In genomic region chr18:72700961-72701710, GRCh38 we compare ENCODE assay signal across 8 cellular contexts.
DNase-seq lines count a peak whose midpoint lies in the region; ATAC-seq and TF ChIP-seq lines count a peak whose summit lies in the region.

No MANE protein-coding gene starts in this region.

- no peaks in the 10 kb centered on the region for H3K4me1 Mint-ChIP-seq in HFFc6 (ENCODE audit: low read depth)

- peak; percentile 7 for DNase-seq in AG09309 (ENCODE audit: low read depth)
- no peak for DNase-seq in HFFc6
- DNase-seq in RWPE1 (ENCODE audit: low spot score), result peak; percentile 17
- DNase-seq in glomerular visceral epithelial cell (ENCODE audit: extremely low spot score), result peak; percentile 3
- DNase-seq in AG08396 (ENCODE audit: low spot score), result no peak
- no peak for DNase-seq in left colon
- no peak for DNase-seq in AG20443 (ENCODE audit: low spot score)

- no peaks in the 10 kb centered on the region for H3K9me3 Mint-ChIP-seq in HFFc6

- no peak overlapping the region for H3K4me3 Mint-ChIP-seq in HFFc6

- H3K36me3 Mint-ChIP-seq in HFFc6 (ENCODE audit: low read depth), result no peaks in the 10 kb centered on the region

- no peak overlapping the region for H3K27ac ChIP-seq in RWPE1

- TF ChIP-seq CTCF in AG09309 (IDR thresholded peaks at IDR 0.05; ENCODE audit: control insufficient read depth, insufficient read depth, low read depth, low read length, missing control alignments), result peak; percentile 53
- TF ChIP-seq CTCF in HFFc6 (IDR thresholded peaks at IDR 0.05), result peak; percentile 80
- TF ChIP-seq CTCF in RWPE1 (conservative IDR thresholded peaks at IDR 0.05; ENCODE audit: low read depth), result peak; percentile 56

- POLR2A ChIA-PET in RWPE1 (lab: Yijun Ruan, JAX; ENCODE audit: low non-redundant PET), result no interaction called here

- intact Hi-C loops in left colon (cut with DNase I, micrococcal nuclease), result no loop called here

- ATAC-seq in HG03571 (IDR thresholded peaks at IDR 0.05; ENCODE audit: unreplicated experiment), result no peak
- no peak for ATAC-seq in left colon

- CTCF ChIA-PET in RWPE1 (lab: Yijun Ruan, JAX), result interaction anchor here (0.7 to 1.7 kb wide), 2 partner anchors 435 to 1485 kb away, joined by 3 to 6 read pairs; no protein-coding TSS in a partner anchor

- H3K27me3 Mint-ChIP-seq in HFFc6 (ENCODE audit: insufficient read depth), result peaks cover 2% of the 10 kb centered on the region

- no peak overlapping the region for H3K4me3 ChIP-seq in AG09309 (ENCODE audit: control insufficient read depth, low read depth, low read length)

- H3K27ac Mint-ChIP-seq in HFFc6, result no peak overlapping the region

Comparison
In these comparisons a context has a peak if more than half of its experiments do, and no peak if none do; other contexts are left out.
1. DNase-seq: peak in AG09309 (single experiment), RWPE1 (single experiment) and glomerular visceral epithelial cell (single experiment); none in HFFc6 (single experiment), AG08396 (single experiment), left colon (0 of 2) and AG20443 (single experiment).
2. Peak in every context shown above with its lines, with median percentiles within 50 percentile points of each other: CTCF ChIP-seq.